Comparison of ENCODE assay signal across 1 cellular context in the genomic region with DNA sequence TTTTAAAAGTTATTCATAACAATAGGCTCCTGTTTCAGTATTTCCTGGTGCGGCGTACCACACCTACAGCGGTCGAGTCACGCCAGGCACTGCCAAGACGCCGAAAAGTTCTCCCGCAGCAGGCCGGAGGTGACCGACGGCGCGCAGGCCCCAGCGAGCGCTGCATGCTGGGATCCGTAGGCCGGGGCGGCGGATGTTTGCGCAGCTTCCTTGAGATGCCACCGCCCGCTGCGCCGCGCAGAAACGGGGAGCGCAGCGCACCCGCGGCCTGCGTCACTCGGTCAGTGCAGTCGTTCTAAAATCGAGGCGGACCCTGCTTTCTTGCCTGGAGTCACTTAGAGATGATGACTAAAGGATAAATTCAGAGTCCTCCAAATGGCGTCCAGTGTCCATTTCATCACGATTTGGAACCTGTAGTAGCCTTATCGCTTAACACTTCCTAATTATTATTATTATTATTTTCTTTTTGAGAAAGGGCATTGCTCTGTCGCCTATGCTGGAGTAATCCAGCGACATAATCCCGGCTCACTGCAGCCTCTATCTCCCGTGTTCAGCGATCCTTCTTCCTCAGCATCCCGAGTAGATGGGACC.
A peak's percentile ranks its signal among the peaks of the same experiment; 100 is the strongest.
TF ChIP-seq lines count a peak whose summit lies in the region.

No MANE protein-coding gene starts in this region.

TF ChIP-seq in HEK293, 187 proteins besides CTCF, POLR2A, EP300 and RAD21 (continued from another document and continues in another):
- no peak for TF ChIP-seq ZBTB44 (tag by site-specific recombination; IDR thresholded peaks at IDR 0.05)
- no peak for TF ChIP-seq ZNF707 (tag by site-specific recombination; IDR thresholded peaks at IDR 0.05)
- TF ChIP-seq SP2 (tag by site-specific recombination; IDR thresholded peaks at IDR 0.05): peak; percentile 70
- no peak for TF ChIP-seq ZNF830 (tag by site-specific recombination; IDR thresholded peaks at IDR 0.05; ENCODE audit: low read depth)
- TF ChIP-seq ZNF404 (tag by site-specific recombination; IDR thresholded peaks at IDR 0.05): no peak
- TF ChIP-seq ZNF548 (tag by site-specific recombination; IDR thresholded peaks at IDR 0.05): no peak
- no peak for TF ChIP-seq ZNF248 (tag by site-specific recombination; IDR thresholded peaks at IDR 0.05)
- TF ChIP-seq ZNF600 (tag by site-specific recombination; IDR thresholded peaks at IDR 0.05): peak; percentile 79
- TF ChIP-seq ZNF266 (tag by site-specific recombination; IDR thresholded peaks at IDR 0.05; ENCODE audit: low read depth): no peak
- TF ChIP-seq ZBTB17 (tag by site-specific recombination; IDR thresholded peaks at IDR 0.05): peak; percentile 86
- TF ChIP-seq, protein P1, sequence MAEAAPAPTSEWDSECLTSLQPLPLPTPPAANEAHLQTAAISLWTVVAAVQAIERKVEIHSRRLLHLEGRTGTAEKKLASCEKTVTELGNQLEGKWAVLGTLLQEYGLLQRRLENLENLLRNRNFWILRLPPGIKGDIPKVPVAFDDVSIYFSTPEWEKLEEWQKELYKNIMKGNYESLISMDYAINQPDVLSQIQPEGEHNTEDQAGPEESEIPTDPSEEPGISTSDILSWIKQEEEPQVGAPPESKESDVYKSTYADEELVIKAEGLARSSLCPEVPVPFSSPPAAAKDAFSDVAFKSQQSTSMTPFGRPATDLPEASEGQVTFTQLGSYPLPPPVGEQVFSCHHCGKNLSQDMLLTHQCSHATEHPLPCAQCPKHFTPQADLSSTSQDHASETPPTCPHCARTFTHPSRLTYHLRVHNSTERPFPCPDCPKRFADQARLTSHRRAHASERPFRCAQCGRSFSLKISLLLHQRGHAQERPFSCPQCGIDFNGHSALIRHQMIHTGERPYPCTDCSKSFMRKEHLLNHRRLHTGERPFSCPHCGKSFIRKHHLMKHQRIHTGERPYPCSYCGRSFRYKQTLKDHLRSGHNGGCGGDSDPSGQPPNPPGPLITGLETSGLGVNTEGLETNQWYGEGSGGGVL (tag by site-specific recombination; IDR thresholded peaks at IDR 0.05): no peak
- TF ChIP-seq ZNF571 (tag by site-specific recombination; IDR thresholded peaks at IDR 0.05): no peak
- TF ChIP-seq ZNF473 (tag by site-specific recombination; IDR thresholded peaks at IDR 0.05): no peak
- TF ChIP-seq YY1 (tag by site-specific recombination; IDR thresholded peaks at IDR 0.05): peak; percentile 52; the same call in 1 of the 2 replicates
- TF ChIP-seq KLF10 (tag by site-specific recombination; IDR thresholded peaks at IDR 0.05): no peak; the same call in 1 of the 2 replicates
- TF ChIP-seq ZNF132 (tag by site-specific recombination; IDR thresholded peaks at IDR 0.05; ENCODE audit: borderline replicate concordance): no peak
- no peak for TF ChIP-seq ZNF610 (tag by site-specific recombination; IDR thresholded peaks at IDR 0.05; ENCODE audit: borderline replicate concordance)
- TF ChIP-seq, protein P2, sequence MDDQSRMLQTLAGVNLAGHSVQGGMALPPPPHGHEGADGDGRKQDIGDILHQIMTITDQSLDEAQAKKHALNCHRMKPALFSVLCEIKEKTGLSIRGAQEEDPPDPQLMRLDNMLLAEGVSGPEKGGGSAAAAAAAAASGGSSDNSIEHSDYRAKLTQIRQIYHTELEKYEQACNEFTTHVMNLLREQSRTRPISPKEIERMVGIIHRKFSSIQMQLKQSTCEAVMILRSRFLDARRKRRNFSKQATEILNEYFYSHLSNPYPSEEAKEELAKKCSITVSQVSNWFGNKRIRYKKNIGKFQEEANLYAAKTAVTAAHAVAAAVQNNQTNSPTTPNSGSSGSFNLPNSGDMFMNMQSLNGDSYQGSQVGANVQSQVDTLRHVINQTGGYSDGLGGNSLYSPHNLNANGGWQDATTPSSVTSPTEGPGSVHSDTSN (CRISPR knock-in tag; IDR thresholded peaks at IDR 0.05): no peak
- no peak for TF ChIP-seq ZNF530 (tag by site-specific recombination; IDR thresholded peaks at IDR 0.05; ENCODE audit: low read depth)
- TF ChIP-seq ZNF239 (tag by site-specific recombination; IDR thresholded peaks at IDR 0.05): no peak
- no peak for TF ChIP-seq ZNF704 (tag by site-specific recombination; IDR thresholded peaks at IDR 0.05)
- TF ChIP-seq MEIS1 (CRISPR knock-in tag; IDR thresholded peaks at IDR 0.05; ENCODE audit: borderline replicate concordance): no peak
- TF ChIP-seq, protein P3, sequence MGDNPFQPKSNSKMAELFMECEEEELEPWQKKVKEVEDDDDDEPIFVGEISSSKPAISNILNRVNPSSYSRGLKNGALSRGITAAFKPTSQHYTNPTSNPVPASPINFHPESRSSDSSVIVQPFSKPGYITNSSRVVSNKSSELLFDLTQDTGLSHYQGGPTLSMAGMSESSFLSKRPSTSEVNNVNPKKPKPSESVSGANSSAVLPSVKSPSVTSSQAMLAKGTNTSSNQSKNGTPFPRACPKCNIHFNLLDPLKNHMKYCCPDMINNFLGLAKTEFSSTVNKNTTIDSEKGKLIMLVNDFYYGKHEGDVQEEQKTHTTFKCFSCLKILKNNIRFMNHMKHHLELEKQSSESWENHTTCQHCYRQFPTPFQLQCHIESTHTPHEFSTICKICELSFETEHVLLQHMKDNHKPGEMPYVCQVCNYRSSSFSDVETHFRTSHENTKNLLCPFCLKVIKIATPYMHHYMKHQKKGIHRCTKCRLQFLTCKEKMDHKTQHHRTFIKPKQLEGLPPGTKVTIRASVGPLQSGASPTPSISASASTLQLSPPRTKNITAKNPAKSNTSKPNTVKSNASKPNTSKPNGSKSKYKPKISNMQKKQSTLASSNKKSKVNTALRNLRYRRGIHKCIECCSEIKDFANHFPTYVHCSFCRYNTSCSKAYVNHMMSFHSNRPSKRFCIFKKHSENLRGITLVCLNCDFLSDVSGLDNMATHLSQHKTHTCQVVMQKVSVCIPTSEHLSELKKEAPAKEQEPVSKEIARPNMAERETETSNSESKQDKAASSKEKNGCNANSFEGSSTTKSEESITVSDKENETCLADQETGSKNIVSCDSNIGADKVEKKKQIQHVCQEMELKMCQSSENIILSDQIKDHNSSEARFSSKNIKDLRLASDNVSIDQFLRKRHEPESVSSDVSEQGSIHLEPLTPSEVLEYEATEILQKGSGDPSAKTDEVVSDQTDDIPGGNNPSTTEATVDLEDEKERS (tag by site-specific recombination; IDR thresholded peaks at IDR 0.05): no peak
- TF ChIP-seq ZNF274 (IDR thresholded peaks at IDR 0.05; ENCODE audit: low read length): no peak
- no peak for TF ChIP-seq ZNF274 (tag by site-specific recombination; IDR thresholded peaks at IDR 0.05; ENCODE audit: borderline replicate concordance)
- TF ChIP-seq ZNF48 (tag by site-specific recombination; IDR thresholded peaks at IDR 0.05): no peak
- TF ChIP-seq, protein P4, sequence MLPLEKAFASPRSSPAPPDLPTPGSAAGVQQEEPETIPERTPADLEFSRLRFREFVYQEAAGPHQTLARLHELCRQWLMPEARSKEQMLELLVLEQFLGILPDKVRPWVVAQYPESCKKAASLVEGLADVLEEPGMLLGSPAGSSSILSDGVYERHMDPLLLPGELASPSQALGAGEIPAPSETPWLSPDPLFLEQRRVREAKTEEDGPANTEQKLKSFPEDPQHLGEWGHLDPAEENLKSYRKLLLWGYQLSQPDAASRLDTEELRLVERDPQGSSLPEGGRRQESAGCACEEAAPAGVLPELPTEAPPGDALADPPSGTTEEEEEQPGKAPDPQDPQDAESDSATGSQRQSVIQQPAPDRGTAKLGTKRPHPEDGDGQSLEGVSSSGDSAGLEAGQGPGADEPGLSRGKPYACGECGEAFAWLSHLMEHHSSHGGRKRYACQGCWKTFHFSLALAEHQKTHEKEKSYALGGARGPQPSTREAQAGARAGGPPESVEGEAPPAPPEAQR (tag by site-specific recombination; IDR thresholded peaks at IDR 0.05): no peak
- no peak for TF ChIP-seq ZNF664 (tag by site-specific recombination; IDR thresholded peaks at IDR 0.05)
- peak; percentile 44; the same call in 1 of the 2 replicates for TF ChIP-seq GLIS2 (tag by site-specific recombination; IDR thresholded peaks at IDR 0.05)
- no peak for TF ChIP-seq IKZF3 (tag by site-specific recombination; IDR thresholded peaks at IDR 0.05)
- TF ChIP-seq ZNF174 (tag by site-specific recombination; IDR thresholded peaks at IDR 0.05): no peak
- no peak for TF ChIP-seq ZNF140 (tag by site-specific recombination; IDR thresholded peaks at IDR 0.05)
- no peak for TF ChIP-seq SCRT2 (tag by site-specific recombination; IDR thresholded peaks at IDR 0.05)
- TF ChIP-seq KLF7 (tag by site-specific recombination; IDR thresholded peaks at IDR 0.05; ENCODE audit: borderline replicate concordance): no peak
- no peak for TF ChIP-seq ZNF549 (tag by site-specific recombination; IDR thresholded peaks at IDR 0.05)
- TF ChIP-seq WT1 (tag by site-specific recombination; IDR thresholded peaks at IDR 0.05): no peak
- TF ChIP-seq ZNF561 (tag by site-specific recombination; IDR thresholded peaks at IDR 0.05; ENCODE audit: borderline replicate concordance): peak; percentile 87
- TF ChIP-seq ZNF701 (tag by site-specific recombination; IDR thresholded peaks at IDR 0.05): no peak
- peak; percentile 36 for TF ChIP-seq KLF16 (tag by site-specific recombination; IDR thresholded peaks at IDR 0.05)
- TF ChIP-seq KLF1 (tag by site-specific recombination; IDR thresholded peaks at IDR 0.05): peak; percentile 24; the same call in 1 of the 2 replicates
- TF ChIP-seq ZBTB8A (tag by site-specific recombination; IDR thresholded peaks at IDR 0.05): peak; percentile 34; the same call in 1 of the 2 replicates
- no peak for TF ChIP-seq ZNF19 (tag by site-specific recombination; IDR thresholded peaks at IDR 0.05; ENCODE audit: low read depth)
- no peak for TF ChIP-seq BCL11B (tag by site-specific recombination; IDR thresholded peaks at IDR 0.05; ENCODE audit: low read depth)
- TF ChIP-seq ZNF585B (tag by site-specific recombination; IDR thresholded peaks at IDR 0.05): no peak
- TF ChIP-seq MZF1 (tag by site-specific recombination; IDR thresholded peaks at IDR 0.05; ENCODE audit: borderline replicate concordance): no peak
- TF ChIP-seq ZBTB6 (tag by site-specific recombination; IDR thresholded peaks at IDR 0.05): peak; percentile 79; the same call in 1 of the 2 replicates
- no peak for TF ChIP-seq ZNF175 (tag by site-specific recombination; IDR thresholded peaks at IDR 0.05)
- TF ChIP-seq SALL2 (tag by site-specific recombination; IDR thresholded peaks at IDR 0.05; ENCODE audit: borderline replicate concordance): no peak
- TF ChIP-seq ZNF791 (tag by site-specific recombination; IDR thresholded peaks at IDR 0.05): no peak
- TF ChIP-seq ZXDB (tag by site-specific recombination; IDR thresholded peaks at IDR 0.05): 0 out of 2 replicates have a peak, but pooled peaks have one; percentile 64
- TF ChIP-seq ZNF121 (tag by site-specific recombination; IDR thresholded peaks at IDR 0.05): no peak
- TF ChIP-seq ZNF362 (tag by site-specific recombination; IDR thresholded peaks at IDR 0.05): no peak
- peak; percentile 99 for TF ChIP-seq ZNF335 (tag by site-specific recombination; conservative IDR thresholded peaks at IDR 0.05)
- TF ChIP-seq ZNF777 (tag by site-specific recombination; IDR thresholded peaks at IDR 0.05; ENCODE audit: borderline replicate concordance): no peak
- no peak for TF ChIP-seq SCRT1 (tag by site-specific recombination; IDR thresholded peaks at IDR 0.05; ENCODE audit: borderline replicate concordance)
- TF ChIP-seq ZSCAN30 (tag by site-specific recombination; IDR thresholded peaks at IDR 0.05): peak; percentile 85
- TF ChIP-seq PRDM1 (tag by site-specific recombination; IDR thresholded peaks at IDR 0.05): no peak
- no peak for TF ChIP-seq ZNF626 (tag by site-specific recombination; IDR thresholded peaks at IDR 0.05)
